Comparison of ENCODE assay signal across 23 cellular contexts in the genomic region with DNA sequence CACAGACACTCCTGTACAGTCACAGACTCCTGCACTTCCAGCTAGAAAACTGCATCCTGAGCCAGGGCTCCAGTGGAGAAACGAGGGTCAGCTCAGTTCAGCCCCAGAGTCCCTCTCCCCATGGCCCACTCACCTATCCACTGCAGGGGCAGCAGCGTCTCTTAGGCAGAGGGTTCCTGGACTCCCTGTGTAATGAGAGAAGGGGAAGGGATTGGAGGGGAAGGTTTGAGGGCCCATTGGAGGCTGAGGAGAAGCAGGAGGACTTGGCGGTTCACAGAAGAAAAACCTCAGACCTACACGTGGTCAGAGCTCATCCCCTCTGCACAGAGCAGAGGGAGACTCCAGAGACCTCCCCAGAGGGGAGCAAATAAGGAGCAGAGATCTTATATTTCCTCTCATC. TPM values are rescaled to one million over a fixed set of nuclear protein-coding genes. Genes with fewer than 3 reads are reported as not detected.
"Had no signal": no experiment of that assay in that cellular context is flagged by ENCODE, and none has a peak within 500 bp of the region (broad histone marks: within the 10 kb centered on the region; RNA-seq: fewer than 3 reads in every experiment).

No MANE protein-coding gene starts in this region.

- H3K4me1 ChIP-seq: adrenal gland, breast epithelium, gastrocnemius medialis, testis, upper lobe of right lung had no signal

- H3K4me3 ChIP-seq: adrenal gland, breast epithelium, coronary artery, gastrocnemius medialis, lung, testis, upper lobe of right lung had no signal

- DNase-seq: activated CD4-positive, alpha-beta T cell treated with anti-CD3 and anti-CD28 coated beads, Interleukin-2, amount 10 ng/mL, durations not matched to agents 24 days and 14 days; activated CD8-positive, alpha-beta memory T cell treated with anti-CD3 and anti-CD28 coated beads, Interleukin-2, amount 50 U/mL, for 48 hours; activated CD8-positive, alpha-beta T cell treated with anti-CD3 and anti-CD28 coated beads, Interleukin-2, amount 10 ng/mL, durations not matched to agents 7 days and 5 days; activated gamma-delta T cell; gastrocnemius medialis; head of caudate nucleus; kidney; nephron progenitor cell; occipital lobe; stimulated activated CD4-positive, alpha-beta T cell treated with anti-CD3 and anti-CD28 coated beads, Interleukin-2, amount 100 ng/mL, for 24 hours; SW 1271; testis; upper lobe of right lung had no signal

- H3K27ac ChIP-seq: adrenal gland, breast epithelium, coronary artery, gastrocnemius medialis, testis, upper lobe of right lung had no signal

- H3K4me1 Mint-ChIP-seq: nephron progenitor cell had no signal

- H3K4me3 Mint-ChIP-seq: activated CD4-positive, alpha-beta T cell treated with anti-CD3 and anti-CD28 coated beads, Interleukin-2, amount 10 ng/mL, durations not matched to agents 24 days and 14 days; activated CD8-positive, alpha-beta T cell treated with anti-CD3 and anti-CD28 coated beads, Interleukin-2, amount 10 ng/mL, durations not matched to agents 7 days and 5 days; nephron progenitor cell had no signal

- H3K27ac Mint-ChIP-seq: activated CD8-positive, alpha-beta T cell treated with anti-CD3 and anti-CD28 coated beads, Interleukin-2, amount 10 ng/mL, durations not matched to agents 7 days and 5 days; activated naive CD4-positive, alpha-beta T cell treated with anti-CD3 and anti-CD28 coated beads, Interleukin-2, amount 50 U/mL, for 72 hours; nephron progenitor cell; progenitor cell of endocrine pancreas had no signal

- H3K9me3 ChIP-seq: adrenal gland, breast epithelium, gastrocnemius medialis, testis, upper lobe of right lung had no signal

- H3K36me3 Mint-ChIP-seq: activated naive CD4-positive, alpha-beta T cell treated with anti-CD3 and anti-CD28 coated beads, Interleukin-2, amount 50 U/mL, for 72 hours had no signal

- ATAC-seq: activated CD8-positive, alpha-beta T cell treated with anti-CD3 and anti-CD28 coated beads, Interleukin-2, amount 10 ng/mL, durations not matched to agents 7 days and 5 days; activated naive CD4-positive, alpha-beta T cell treated with anti-CD3 and anti-CD28 coated beads, Interleukin-2, amount 50 U/mL, for 72 hours; gastrocnemius medialis; left lobe of liver; upper lobe of right lung had no signal

- H3K36me3 ChIP-seq: adrenal gland, breast epithelium, gastrocnemius medialis, upper lobe of right lung had no signal

- H3K9me3 Mint-ChIP-seq: activated CD4-positive, alpha-beta T cell treated with anti-CD3 and anti-CD28 coated beads, Interleukin-2, amount 10 ng/mL, durations not matched to agents 24 days and 14 days; activated naive CD4-positive, alpha-beta T cell treated with anti-CD3 and anti-CD28 coated beads, Interleukin-2, amount 50 U/mL, for 72 hours had no signal

- H3K27me3 ChIP-seq: adrenal gland, gastrocnemius medialis, testis had no signal

RNA-seq across cellular contexts. Expression of a gene that starts 9.2 kb away (rescaled TPM):
- total RNA-seq: activated CD4-positive, alpha-beta T cell treated with anti-CD3 and anti-CD28 coated beads, Interleukin-2, amount 10 ng/mL, durations not matched to agents 24 days and 14 days; activated CD8-positive, alpha-beta T cell treated with anti-CD3 and anti-CD28 coated beads, Interleukin-2, amount 10 ng/mL, durations not matched to agents 7 days and 5 days; activated naive CD4-positive, alpha-beta T cell treated with anti-CD3 and anti-CD28 coated beads, Interleukin-2, amount 50 U/mL, for 72 hours; adrenal gland; astrocyte; breast epithelium; gastrocnemius medialis; kidney; left lobe of liver; lung; occipital lobe; progenitor cell of endocrine pancreas; T-helper 2 cell treated with Interferon-gamma antibody and Interleukin-4, amounts not matched to agents 100 ng/mL and 5 ng/mL, for 36 hours; testis; upper lobe of right lung had no signal
- polyA plus RNA-seq: adrenal gland, esophagus, lung had no signal

RNA-seq across cellular contexts. Expression of a gene that starts 10.9 kb away (rescaled TPM):
- total RNA-seq: activated CD8-positive, alpha-beta T cell treated with anti-CD3 and anti-CD28 coated beads, Interleukin-2, amount 10 ng/mL, durations not matched to agents 7 days and 5 days; activated naive CD4-positive, alpha-beta T cell treated with anti-CD3 and anti-CD28 coated beads, Interleukin-2, amount 50 U/mL, for 72 hours; astrocyte; progenitor cell of endocrine pancreas; T-helper 2 cell treated with Interferon-gamma antibody and Interleukin-4, amounts not matched to agents 100 ng/mL and 5 ng/mL, for 36 hours had no signal

RNA-seq across cellular contexts. Expression of a gene that starts 32.4 kb away (rescaled TPM):
- total RNA-seq: astrocyte, gastrocnemius medialis, occipital lobe, progenitor cell of endocrine pancreas, testis had no signal

RNA-seq across cellular contexts. Expression of a gene that starts 51.7 kb away (rescaled TPM):
- total RNA-seq: astrocyte, progenitor cell of endocrine pancreas had no signal
